ENCODE assay signal across 24 cellular contexts in the genomic region with DNA sequence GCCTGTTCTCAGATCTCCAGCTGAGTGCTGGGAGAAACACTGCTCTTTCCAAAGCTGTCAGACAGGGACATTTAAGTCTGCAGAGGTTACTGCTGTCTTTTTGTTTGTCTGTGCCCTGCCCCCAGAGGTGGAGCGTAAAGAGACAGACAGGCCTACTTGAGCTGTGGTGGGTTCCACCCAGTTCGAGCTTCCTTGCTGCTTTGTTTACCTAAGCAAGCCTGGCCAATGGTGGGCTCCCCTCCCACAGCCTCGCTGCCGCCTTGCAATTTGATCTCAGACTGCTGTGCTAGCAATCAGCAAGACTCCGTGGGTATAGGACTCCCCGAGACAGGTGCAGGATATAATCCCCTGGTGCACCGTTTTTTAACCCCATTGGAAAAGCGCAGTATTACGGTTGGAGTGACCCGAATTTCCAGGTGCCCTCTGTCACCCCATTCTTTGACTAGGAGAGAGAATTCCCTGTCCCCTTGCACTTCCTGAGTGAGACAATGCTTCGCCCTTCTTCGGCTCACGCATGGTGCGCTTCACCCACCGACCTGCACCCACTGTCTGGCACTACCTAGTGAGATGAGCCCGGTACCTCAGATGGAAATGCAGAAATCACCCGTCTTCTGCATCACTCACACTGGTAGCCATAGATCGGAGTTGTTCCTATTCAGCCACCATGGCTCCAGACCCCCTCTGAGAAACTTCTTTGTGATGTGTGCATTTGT.
"Had no signal": no experiment of that assay in that cellular context is flagged by ENCODE, and none has a peak within 500 bp of the region (broad histone marks: within the 10 kb centered on the region; RNA-seq: fewer than 3 reads in every experiment).

No MANE protein-coding gene starts in this region.

- H3K9me3 ChIP-seq: suprapubic skin, tibial artery had no signal

- H3K27ac Mint-ChIP-seq: activated CD4-positive, alpha-beta memory T cell treated with anti-CD3 and anti-CD28 coated beads for 36 hours; activated naive CD4-positive, alpha-beta T cell treated with anti-CD3 and anti-CD28 coated beads, Interleukin-2, amount 50 U/mL, for 24 hours; activated naive CD8-positive, alpha-beta T cell treated with anti-CD3 and anti-CD28 coated beads, Interleukin-2, amount 50 U/mL, for 24 hours; activated T-cell treated with anti-CD3 and anti-CD28 coated beads, Interleukin-2, amount 50 U/mL, for 24 hours; endodermal cell; natural killer cell; neural progenitor cell; T-helper 2 cell treated with Interferon-gamma antibody and Interleukin-4, amounts not matched to agents 5 μg/mL and 100 μg/mL, for 36 hours had no signal

- H3K27me3 ChIP-seq: foreskin keratinocyte, heart left ventricle, left lung, neural progenitor cell, suprapubic skin, tibial artery had no signal

- ATAC-seq: activated CD4-positive, CD25-positive, alpha-beta regulatory T cell treated with anti-CD3 and anti-CD28 coated beads, Interleukin-2, amount 50 U/mL, for 24 hours; activated naive CD8-positive, alpha-beta T cell treated with anti-CD3 and anti-CD28 coated beads, Interleukin-2, amount 50 U/mL, for 24 hours; esophagus mucosa; foreskin keratinocyte; heart left ventricle; left lung; natural killer cell had no signal

- H3K27me3 Mint-ChIP-seq: activated CD4-positive, alpha-beta memory T cell treated with anti-CD3 and anti-CD28 coated beads for 36 hours; activated naive CD4-positive, alpha-beta T cell treated with anti-CD3 and anti-CD28 coated beads, Interleukin-2, amount 50 U/mL, for 24 hours; activated naive CD8-positive, alpha-beta T cell treated with anti-CD3 and anti-CD28 coated beads, Interleukin-2, amount 50 U/mL, for 24 hours; activated T-cell treated with anti-CD3 and anti-CD28 coated beads, Interleukin-2, amount 50 U/mL, for 24 hours had no signal

- DNase-seq: activated CD4-positive, alpha-beta memory T cell treated with anti-CD3 and anti-CD28 coated beads for 36 hours; activated CD4-positive, alpha-beta T cell treated with anti-CD3 and anti-CD28 coated beads for 48 hours; activated CD8-positive, alpha-beta memory T cell treated with anti-CD3 and anti-CD28 coated beads, Interleukin-2, amount 50 U/mL, for 48 hours; activated naive CD8-positive, alpha-beta T cell treated with anti-CD3 and anti-CD28 coated beads, Interleukin-2, amount 50 U/mL, for 24 hours; activated T-cell treated with anti-CD3 and anti-CD28 coated beads, Interleukin-2, amount 50 U/mL, for 24 hours; caudate nucleus; endodermal cell; foreskin keratinocyte; hypothalamus; mesendoderm; natural killer cell; stimulated activated naive CD4-positive, alpha-beta T cell; T-helper 1 cell; tibial artery; WERI-Rb-1 had no signal

- H3K4me1 Mint-ChIP-seq: activated naive CD4-positive, alpha-beta T cell treated with anti-CD3 and anti-CD28 coated beads, Interleukin-2, amount 50 U/mL, for 24 hours; activated naive CD8-positive, alpha-beta T cell treated with anti-CD3 and anti-CD28 coated beads, Interleukin-2, amount 50 U/mL, for 24 hours; endodermal cell; natural killer cell; neural progenitor cell had no signal

- H3K9me3 Mint-ChIP-seq: activated naive CD8-positive, alpha-beta T cell treated with anti-CD3 and anti-CD28 coated beads, Interleukin-2, amount 50 U/mL, for 24 hours had no signal

- H3K4me3 ChIP-seq: heart left ventricle, left lung, lung, neural progenitor cell, suprapubic skin, tibial artery had no signal

- H3K36me3 ChIP-seq: heart left ventricle, left lung, neural progenitor cell, suprapubic skin, tibial artery, WERI-Rb-1 had no signal

- H3K36me3 Mint-ChIP-seq: activated CD4-positive, alpha-beta memory T cell treated with anti-CD3 and anti-CD28 coated beads for 36 hours; neural progenitor cell had no signal

- H3K4me1 ChIP-seq: foreskin keratinocyte, heart left ventricle, left lung, neural progenitor cell, suprapubic skin, tibial artery had no signal

- H3K4me3 Mint-ChIP-seq: activated CD4-positive, alpha-beta memory T cell treated with anti-CD3 and anti-CD28 coated beads for 36 hours; activated naive CD4-positive, alpha-beta T cell treated with anti-CD3 and anti-CD28 coated beads, Interleukin-2, amount 50 U/mL, for 24 hours; activated naive CD8-positive, alpha-beta T cell treated with anti-CD3 and anti-CD28 coated beads, Interleukin-2, amount 50 U/mL, for 24 hours; activated T-cell treated with anti-CD3 and anti-CD28 coated beads, Interleukin-2, amount 50 U/mL, for 24 hours; endodermal cell; natural killer cell; neural progenitor cell; T-helper 2 cell treated with Interferon-gamma antibody and Interleukin-4, amounts not matched to agents 5 μg/mL and 100 μg/mL, for 36 hours had no signal

- H3K27ac ChIP-seq: foreskin keratinocyte, heart left ventricle, left lung, neural progenitor cell, suprapubic skin, tibial artery, WERI-Rb-1 had no signal
